ENCODE assay signal across 20 cellular contexts in the genomic region with DNA sequence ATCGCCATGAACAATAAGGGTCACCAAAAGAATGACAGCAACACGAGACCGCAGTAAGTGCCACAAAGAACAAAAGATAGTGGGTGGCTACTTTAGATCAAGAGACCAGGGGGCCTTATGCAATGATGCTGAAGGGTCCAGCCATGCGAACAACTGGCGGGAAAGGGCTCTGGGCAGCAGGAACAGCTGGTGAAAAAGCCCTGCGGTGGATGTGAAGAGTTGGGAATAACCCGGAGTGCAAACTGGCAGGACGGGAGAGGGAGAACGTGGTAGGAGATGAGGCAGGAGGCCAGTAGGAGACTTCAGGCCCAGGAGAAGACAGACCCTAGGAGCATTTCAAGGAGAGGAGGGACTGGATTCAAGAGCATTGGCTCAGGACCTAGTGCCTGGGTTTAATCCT.
DNase-seq lines count a peak whose midpoint lies in the region; ATAC-seq and TF ChIP-seq lines count a peak whose summit lies in the region.
"Had no signal": no experiment of that assay in that cellular context is flagged by ENCODE, and none has a peak within 500 bp of the region (broad histone marks: within the 10 kb centered on the region; RNA-seq: fewer than 3 reads in every experiment).

No MANE protein-coding gene starts in this region.

- H3K4me1 ChIP-seq in left ventricle myocardium inferior: peaks cover 65% of the 10 kb centered on the region
- peaks cover 0 to 57% (median 34%) of the 10 kb centered on the region in 12 donors for H3K4me1 ChIP-seq in heart left ventricle
- H3K4me1 ChIP-seq in upper lobe of right lung: peaks cover 20% of the 10 kb centered on the region
- peaks cover 25% of the 10 kb centered on the region for H3K4me1 ChIP-seq in psoas muscle

- H3K9me3 ChIP-seq in left ventricle myocardium inferior (replicated peaks) (no peaks in the 10 kb centered on the region), heart left ventricle (no peaks in the 10 kb centered on the region), upper lobe of right lung (no peaks in the 10 kb centered on the region), psoas muscle (no peaks in the 10 kb centered on the region)
- H3K9me3 ChIP-seq: Caco-2 had no signal

- ATAC-seq in heart left ventricle: no peak
- ATAC-seq in upper lobe of right lung: no peak
- ATAC-seq in psoas muscle: no peak
- ATAC-seq: GM23338, HepG2 had no signal

- intact Hi-C loops in left ventricle myocardium inferior (cut with micrococcal nuclease): no loop called here
- intact Hi-C loops in heart left ventricle (cut with DNase I): loop anchor here in 1 of 10 donors (10.0 kb wide), 1 partner anchor 115 kb away; the partner anchor contains the start of gene AFAP1
- intact Hi-C loops in posterior vena cava (cut with DNase I): no loop called here
- intact Hi-C loops in upper lobe of right lung (cut with DNase I): no loop called here
- intact Hi-C loops in psoas muscle (cut with DNase I): no loop called here

- no peak for DNase-seq in left ventricle myocardium inferior
- no peak for DNase-seq in heart left ventricle
- DNase-seq in glutamatergic neuron: no peak
- DNase-seq in posterior vena cava (ENCODE audit: low spot score): peak; percentile 37
- peak; percentile 38 for DNase-seq in upper lobe of right lung
- DNase-seq in central memory CD4-positive, alpha-beta T cell: no peak
- no peak for DNase-seq in psoas muscle
- DNase-seq in NCI-H82 treated with DMSO at 0.1 percent for 48 hours (lab: John Stamatoyannopoulos, UW; ENCODE audit: unreplicated experiment): no peak
- DNase-seq: Caco-2, GDM1, HCEC 1CT, KG1, MV-4-11, NCI-H1694 treated with DMSO at 0.1 percent for 48 hours, NCI-H510A, NCI-H82, SHP77 treated with DMSO at 0.1 percent for 48 hours had no signal

- 92 to 94% (median 93%) methylated on average over 9 of the region's 9 CpGs for WGBS in heart left ventricle, 4 donors
- 70 to 87% (median 77%) methylated on average over 9 of the region's 9 CpGs for WGBS in psoas muscle, 3 donors

- H3K36me3 Mint-ChIP-seq in glutamatergic neuron (ENCODE audit: unreplicated experiment): peaks cover 18% of the 10 kb centered on the region

- no peak for TF ChIP-seq POLR2A in heart left ventricle (IDR thresholded peaks at IDR 0.05)

- no peak overlapping the region for H3K4me3 ChIP-seq in left ventricle myocardium inferior
- H3K4me3 ChIP-seq in heart left ventricle: no peak overlapping the region
- H3K4me3 ChIP-seq in upper lobe of right lung: no peak overlapping the region
- H3K4me3 ChIP-seq in psoas muscle: no peak overlapping the region
- H3K4me3 ChIP-seq: GM23338 had no signal

- H3K4me3 Mint-ChIP-seq in glutamatergic neuron (ENCODE audit: unreplicated experiment): peak overlapping the region; percentile 78
- H3K4me3 Mint-ChIP-seq: B cell, GM23338 had no signal

- TF ChIP-seq CTCF in left ventricle myocardium inferior (IDR thresholded peaks at IDR 0.05; ENCODE audit: borderline replicate concordance): no peak
- TF ChIP-seq CTCF in heart left ventricle (IDR thresholded peaks at IDR 0.05): no peak
- TF ChIP-seq CTCF in glutamatergic neuron (IDR thresholded peaks at IDR 0.05; ENCODE audit: partially characterized antibody, unreplicated experiment): no peak
- TF ChIP-seq CTCF in upper lobe of right lung (IDR thresholded peaks at IDR 0.05): no peak
- no peak for TF ChIP-seq CTCF in psoas muscle (IDR thresholded peaks at IDR 0.05)

- H3K27me3 ChIP-seq in left ventricle myocardium inferior (ENCODE audit: low read depth) (no peaks in the 10 kb centered on the region), heart left ventricle (no peaks in the 10 kb centered on the region), upper lobe of right lung (no peaks in the 10 kb centered on the region), psoas muscle (ENCODE audit: insufficient read depth in 3 of 3, low read length in 2 of 3) (no peaks in the 10 kb centered on the region)

- H3K27me3 Mint-ChIP-seq in glutamatergic neuron (ENCODE audit: unreplicated experiment): peaks cover 52% of the 10 kb centered on the region

- H3K9me3 Mint-ChIP-seq in glutamatergic neuron (ENCODE audit: unreplicated experiment): peaks cover 68% of the 10 kb centered on the region
- H3K9me3 Mint-ChIP-seq: GM23338 had no signal

- H3K36me3 ChIP-seq in left ventricle myocardium inferior (peaks cover 14% of the 10 kb centered on the region), heart left ventricle (peaks cover 0 to 42% (median 24%) of the 10 kb centered on the region in 9 donors), upper lobe of right lung (peaks cover 15% of the 10 kb centered on the region), psoas muscle (ENCODE audit: insufficient read depth in 1 of 2, low read depth in 1 of 2) (peaks cover 0 to 12% of the 10 kb centered on the region in 2 donors)

- peaks cover 93% of the 10 kb centered on the region for H3K4me1 Mint-ChIP-seq in glutamatergic neuron (ENCODE audit: low read depth, unreplicated experiment)
- H3K4me1 Mint-ChIP-seq: B cell had no signal

- H3K27ac Mint-ChIP-seq in glutamatergic neuron (ENCODE audit: unreplicated experiment): peak overlapping the region; percentile 99
- H3K27ac Mint-ChIP-seq: B cell, GM23338 had no signal

- H3K27ac ChIP-seq in left ventricle myocardium inferior (replicated peaks) (peak overlapping the region; percentile 91), heart left ventricle (peak overlapping the region in 2 of 12 donors; percentile 70 to 93), upper lobe of right lung (no peak overlapping the region), psoas muscle (no peak overlapping the region)

Comparison
In these comparisons a context has a peak if more than half of its experiments do, and no peak if none do; other contexts are left out.
1. DNase-seq: peak in posterior vena cava (single experiment) and upper lobe of right lung (single experiment); none in left ventricle myocardium inferior (single experiment), heart left ventricle (0 of 5), glutamatergic neuron (single experiment), central memory CD4-positive, alpha-beta T cell (single experiment), psoas muscle (0 of 2) and NCI-H82 treated with DMSO at 0.1 percent for 48 hours (single experiment).